12 cellular contexts compared by ENCODE assay signal in genomic region chr10:56633876-56634452, GRCh38.
DNase-seq lines count a peak whose midpoint lies in the region; ATAC-seq and TF ChIP-seq lines count a peak whose summit lies in the region.
"Had no signal": no experiment of that assay in that cellular context is flagged by ENCODE, and none has a peak within 500 bp of the region (broad histone marks: within the 10 kb centered on the region; RNA-seq: fewer than 3 reads in every experiment).

No MANE protein-coding gene starts in this region.

- TF ChIP-seq CTCF in GM10266 (IDR thresholded peaks at IDR 0.05; ENCODE audit: control insufficient read depth, insufficient read depth, low read depth, missing control alignments): no peak

- CTCF ChIA-PET in CD8-positive, alpha-beta memory T cell (lab: Charles Lee): no interaction called here

- no peaks in the 10 kb centered on the region for H3K36me3 Mint-ChIP-seq in CD8-positive, alpha-beta memory T cell

- no peaks in the 10 kb centered on the region for H3K4me1 ChIP-seq in CD8-positive, alpha-beta memory T cell (ENCODE audit: insufficient read depth, low read length)
- H3K4me1 ChIP-seq: BLaER1, HAP-1 had no signal

- H3K9me3 Mint-ChIP-seq in CD8-positive, alpha-beta memory T cell: peaks cover 8 to 26% (median 16%) of the 10 kb centered on the region in 5 donors

- H3K27me3 Mint-ChIP-seq in CD8-positive, alpha-beta memory T cell: peaks cover 0 to 1% of the 10 kb centered on the region in 2 donors

- POLR2A ChIA-PET in CD8-positive, alpha-beta memory T cell (lab: Charles Lee): no interaction called here

- peak; percentile 16 for DNase-seq in GM10266 (ENCODE audit: extremely low spot score)
- DNase-seq in NCI-H2029 treated with DMSO at 0.1 percent for 48 hours (lab: John Stamatoyannopoulos, UW): peak; percentile 59
- DNase-seq in SHP77 treated with DMSO at 0.1 percent for 48 hours (lab: John Stamatoyannopoulos, UW): no peak
- no peak for DNase-seq in putamen (ENCODE audit: low spot score)
- no peak for DNase-seq in effector CD4-positive, alpha-beta T cell
- DNase-seq in CD8-positive, alpha-beta memory T cell: no peak
- DNase-seq: activated CD8-positive, alpha-beta T cell treated with anti-CD3 and anti-CD28 coated beads, Interleukin-2, amount 10 ng/mL, durations not matched to agents 7 days and 5 days had no signal

- H3K4me3 Mint-ChIP-seq in CD8-positive, alpha-beta memory T cell: no peak overlapping the region
- H3K4me3 Mint-ChIP-seq: activated CD8-positive, alpha-beta T cell treated with anti-CD3 and anti-CD28 coated beads, Interleukin-2, amount 10 ng/mL, durations not matched to agents 7 days and 5 days had no signal

- no peaks in the 10 kb centered on the region for H3K4me1 Mint-ChIP-seq in CD8-positive, alpha-beta memory T cell

- ATAC-seq in GM19467 (IDR thresholded peaks at IDR 0.05; ENCODE audit: unreplicated experiment): peak; percentile 99
- ATAC-seq in HG03060 (IDR thresholded peaks at IDR 0.05; ENCODE audit: low read depth, unreplicated experiment): peak; percentile 96
- ATAC-seq: activated CD8-positive, alpha-beta T cell treated with anti-CD3 and anti-CD28 coated beads, Interleukin-2, amount 10 ng/mL, durations not matched to agents 7 days and 5 days had no signal

- no peak overlapping the region for H3K27ac ChIP-seq in CD8-positive, alpha-beta memory T cell (ENCODE audit: low read depth, low read length)
- H3K27ac ChIP-seq: BLaER1, hepatocyte had no signal

- H3K27ac Mint-ChIP-seq in CD8-positive, alpha-beta memory T cell: no peak overlapping the region
- H3K27ac Mint-ChIP-seq: activated CD8-positive, alpha-beta T cell treated with anti-CD3 and anti-CD28 coated beads, Interleukin-2, amount 10 ng/mL, durations not matched to agents 7 days and 5 days had no signal

- no peak overlapping the region for H3K4me3 ChIP-seq in CD8-positive, alpha-beta memory T cell (ENCODE audit: low read length)
- H3K4me3 ChIP-seq: BLaER1, HAP-1, hepatocyte had no signal

- no peaks in the 10 kb centered on the region for H3K27me3 ChIP-seq in CD8-positive, alpha-beta memory T cell (ENCODE audit: insufficient read depth, low read length, poor library complexity, severe bottlenecking)
- H3K27me3 ChIP-seq: BLaER1, hepatocyte had no signal

- no peaks in the 10 kb centered on the region for H3K9me3 ChIP-seq in CD8-positive, alpha-beta memory T cell (ENCODE audit: low read length)
- H3K9me3 ChIP-seq: BLaER1 had no signal

- H3K36me3 ChIP-seq in CD8-positive, alpha-beta memory T cell (ENCODE audit: insufficient read depth, low read length): no peaks in the 10 kb centered on the region
- H3K36me3 ChIP-seq: BLaER1, HAP-1 had no signal

Comparison
In these comparisons a context has a peak if more than half of its experiments do, and no peak if none do; other contexts are left out.
1. DNase-seq: peak in GM10266 (single experiment) and NCI-H2029 treated with DMSO at 0.1 percent for 48 hours (single experiment); none in SHP77 treated with DMSO at 0.1 percent for 48 hours (single experiment), putamen (single experiment), effector CD4-positive, alpha-beta T cell (single experiment) and CD8-positive, alpha-beta memory T cell (0 of 5).